ENCODE assay signal across 22 cellular contexts in the genomic region with DNA sequence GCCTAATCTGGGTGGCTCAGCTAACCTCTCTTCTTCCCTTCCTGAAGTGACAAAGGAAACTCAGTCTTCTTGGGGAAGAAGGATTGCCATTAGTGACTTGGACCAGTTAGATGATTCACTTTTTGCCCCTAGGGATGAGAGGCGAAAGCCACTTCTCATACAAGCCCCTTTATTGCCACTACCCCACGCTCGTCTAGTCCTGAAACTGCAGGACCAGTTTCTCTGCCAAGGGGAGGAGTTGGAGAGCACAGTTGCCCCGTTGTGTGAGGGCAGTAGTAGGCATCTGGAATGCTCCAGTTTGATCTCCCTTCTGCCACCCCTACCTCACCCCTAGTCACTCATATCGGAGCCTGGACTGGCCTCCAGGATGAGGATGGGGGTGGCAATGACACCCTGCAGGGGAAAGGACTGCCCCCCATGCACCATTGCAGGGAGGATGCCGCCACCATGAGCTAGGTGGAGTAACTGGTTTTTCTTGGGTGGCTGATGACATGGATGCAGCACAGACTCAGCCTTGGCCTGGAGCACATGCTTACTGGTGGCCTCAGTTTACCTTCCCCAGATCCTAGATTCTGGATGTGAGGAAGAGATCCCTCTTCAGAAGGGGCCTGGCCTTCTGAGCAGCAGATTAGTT. TPM values are rescaled to one million over a fixed set of nuclear protein-coding genes. Genes with fewer than 3 reads are reported as not detected.
DNase-seq lines count a peak whose midpoint lies in the region; ATAC-seq and TF ChIP-seq lines count a peak whose summit lies in the region.
"Had no signal": no experiment of that assay in that cellular context is flagged by ENCODE, and none has a peak within 500 bp of the region (broad histone marks: within the 10 kb centered on the region; RNA-seq: fewer than 3 reads in every experiment).

No MANE protein-coding gene starts in this region.

- peak overlapping the region; percentile 61 for H3K27ac ChIP-seq in caudate nucleus (ENCODE audit: low read depth, low read length)
- peak overlapping the region; percentile 50 for H3K27ac ChIP-seq in neutrophil
- no peak overlapping the region for H3K27ac ChIP-seq in CD4-positive, alpha-beta T cell (ENCODE audit: low read depth, low read length)
- H3K27ac ChIP-seq: adrenal gland, gastrocnemius medialis, uterus, VCaP had no signal

- H3K9me3 Mint-ChIP-seq in activated CD4-positive, alpha-beta T cell treated with anti-CD3 and anti-CD28 coated beads, Interleukin-2, amount 10 ng/mL, durations not matched to agents 7 days and 5 days: no peaks in the 10 kb centered on the region
- H3K9me3 Mint-ChIP-seq in CD4-positive, alpha-beta T cell: no peaks in the 10 kb centered on the region
- H3K9me3 Mint-ChIP-seq: activated T-helper 1 cell treated with anti-CD3 and anti-CD28 coated beads, Interleukin-12 subunit alpha, Interleukin-12 subunit beta, Interleukin-2, Interleukin-4 antibody, amounts not matched to agents 30 ng/mL and 10 ng/mL and 1 ng/mL, durations not matched to agents 14 hours and 24 hours and 36 hours; HFFc6; T-helper 1 cell treated with Interleukin-12 subunit alpha and Interleukin-12 subunit beta and Interleukin-4 antibody, amounts not matched to agents 30 μg/mL and 1 μg/mL, for 36 hours had no signal

- POLR2A ChIA-PET in activated CD4-positive, alpha-beta T cell treated with anti-CD3 and anti-CD28 coated beads, Interleukin-2, amount 10 ng/mL, durations not matched to agents 7 days and 5 days (lab: Charles Lee): no interaction called here
- POLR2A ChIA-PET in CD4-positive, alpha-beta T cell (lab: Charles Lee): no interaction called here

- CTCF ChIA-PET in activated CD4-positive, alpha-beta T cell treated with anti-CD3 and anti-CD28 coated beads, Interleukin-2, amount 10 ng/mL, durations not matched to agents 7 days and 5 days (lab: Charles Lee): interaction anchor here (1.0 to 4.6 kb wide), 6 partner anchors 12 to 78 kb away, joined by 3 to 33 read pairs (median 4); a partner anchor contains a TSS
- CTCF ChIA-PET in CD4-positive, alpha-beta T cell (lab: Charles Lee): interaction anchor here (1.7 kb wide), 1 partner anchor 96 kb away, joined by 3 read pairs; no protein-coding TSS in a partner anchor

- no peaks in the 10 kb centered on the region for H3K4me1 ChIP-seq in neutrophil (ENCODE audit: control insufficient read depth in 1 of 2, insufficient read depth in 1 of 2, low read depth in 1 of 2, low read length in 1 of 2)
- H3K4me1 ChIP-seq: BE2C, gastrocnemius medialis, uterus had no signal

- no peaks in the 10 kb centered on the region for H3K36me3 Mint-ChIP-seq in activated CD4-positive, alpha-beta T cell treated with anti-CD3 and anti-CD28 coated beads, Interleukin-2, amount 10 ng/mL, durations not matched to agents 7 days and 5 days (ENCODE audit: low read depth)
- H3K36me3 Mint-ChIP-seq in CD4-positive, alpha-beta T cell (ENCODE audit: low read depth): no peaks in the 10 kb centered on the region

- no peaks in the 10 kb centered on the region for H3K27me3 Mint-ChIP-seq in activated CD4-positive, alpha-beta T cell treated with anti-CD3 and anti-CD28 coated beads, Interleukin-2, amount 10 ng/mL, durations not matched to agents 7 days and 5 days
- no peaks in the 10 kb centered on the region for H3K27me3 Mint-ChIP-seq in CD4-positive, alpha-beta T cell

- H3K27me3 ChIP-seq in neutrophil: no peaks in the 10 kb centered on the region
- no peaks in the 10 kb centered on the region for H3K27me3 ChIP-seq in CD4-positive, alpha-beta T cell (ENCODE audit: control insufficient read depth, insufficient read depth, low read length)
- H3K27me3 ChIP-seq: adrenal gland, BE2C, gastrocnemius medialis, uterus had no signal

- H3K36me3 ChIP-seq in neutrophil: peaks cover 78% of the 10 kb centered on the region
- H3K36me3 ChIP-seq: adrenal gland, BE2C, gastrocnemius medialis, uterus had no signal

- TF ChIP-seq CTCF in neutrophil (IDR thresholded peaks at IDR 0.05): no peak
- TF ChIP-seq CTCF in CD4-positive, alpha-beta T cell (IDR thresholded peaks at IDR 0.05): no peak

- DNase-seq in activated CD4-positive, alpha-beta T cell treated with anti-CD3 and anti-CD28 coated beads, Interleukin-2, amount 10 ng/mL, durations not matched to agents 7 days and 5 days: no peak
- no peak for DNase-seq in activated CD4-positive, alpha-beta T cell treated with anti-CD3 and anti-CD28 coated beads, Interleukin-2, amount 50 U/mL, for 4 hours
- DNase-seq in caudate nucleus (lab: John Stamatoyannopoulos, UW): peak in 5 of 61 donors; percentile 15 to 51 (median 17)
- DNase-seq in CD4-positive, alpha-beta T cell: no peak
- DNase-seq: 8988T, BE2C, dermis blood vessel endothelial cell, DMS153, HFFc6, Kasumi-1, NCI-H510A treated with DMSO at 0.1 percent for 48 hours, SIG-M5, uterus had no signal

- no peak overlapping the region for H3K4me3 Mint-ChIP-seq in activated CD4-positive, alpha-beta T cell treated with anti-CD3 and anti-CD28 coated beads, Interleukin-2, amount 10 ng/mL, durations not matched to agents 7 days and 5 days
- no peak overlapping the region for H3K4me3 Mint-ChIP-seq in CD4-positive, alpha-beta T cell
- H3K4me3 Mint-ChIP-seq: activated T-helper 1 cell treated with anti-CD3 and anti-CD28 coated beads, Interleukin-12 subunit alpha, Interleukin-12 subunit beta, Interleukin-2, Interleukin-4 antibody, amounts not matched to agents 30 ng/mL and 10 ng/mL and 1 ng/mL, durations not matched to agents 14 hours and 24 hours and 36 hours; HFFc6; T-helper 1 cell treated with Interleukin-12 subunit alpha and Interleukin-12 subunit beta and Interleukin-4 antibody, amounts not matched to agents 30 μg/mL and 1 μg/mL, for 36 hours had no signal

- H3K9me3 ChIP-seq in neutrophil: no peaks in the 10 kb centered on the region
- no peaks in the 10 kb centered on the region for H3K9me3 ChIP-seq in CD4-positive, alpha-beta T cell (ENCODE audit: control insufficient read depth, low read length)
- H3K9me3 ChIP-seq: adrenal gland, BE2C, gastrocnemius medialis, uterus had no signal

- H3K4me1 Mint-ChIP-seq in activated CD4-positive, alpha-beta T cell treated with anti-CD3 and anti-CD28 coated beads, Interleukin-2, amount 10 ng/mL, durations not matched to agents 7 days and 5 days: peaks cover 20% of the 10 kb centered on the region
- H3K4me1 Mint-ChIP-seq in CD4-positive, alpha-beta T cell (ENCODE audit: low read depth): peaks cover 27% of the 10 kb centered on the region

- peak overlapping the region; percentile 71 for H3K27ac Mint-ChIP-seq in activated CD4-positive, alpha-beta T cell treated with anti-CD3 and anti-CD28 coated beads, Interleukin-2, amount 10 ng/mL, durations not matched to agents 7 days and 5 days
- H3K27ac Mint-ChIP-seq in CD4-positive, alpha-beta T cell: no peak overlapping the region
- H3K27ac Mint-ChIP-seq: activated T-helper 1 cell treated with anti-CD3 and anti-CD28 coated beads, Interleukin-12 subunit alpha, Interleukin-12 subunit beta, Interleukin-2, Interleukin-4 antibody, amounts not matched to agents 30 ng/mL and 10 ng/mL and 1 ng/mL, durations not matched to agents 14 hours and 24 hours and 36 hours; HFFc6; T-helper 1 cell treated with Interleukin-12 subunit alpha and Interleukin-12 subunit beta and Interleukin-4 antibody, amounts not matched to agents 30 μg/mL and 1 μg/mL, for 36 hours had no signal

- intact Hi-C loops in CD4-positive, alpha-beta T cell (cut with DNase I, micrococcal nuclease): loop anchor here in 1 of 2 experiments (5.0 kb wide), 1 partner anchor 516 kb away; no protein-coding TSS in a partner anchor

- peak; percentile 16 for ATAC-seq in HG02642 (IDR thresholded peaks at IDR 0.05; ENCODE audit: poor library complexity, unreplicated experiment)
- no peak for ATAC-seq in HG03039 (IDR thresholded peaks at IDR 0.05; ENCODE audit: unreplicated experiment)
- no peak for ATAC-seq in GM19452 (IDR thresholded peaks at IDR 0.05; ENCODE audit: unreplicated experiment)
- no peak for ATAC-seq in CD4-positive, alpha-beta T cell (ENCODE audit: poor library complexity)
- ATAC-seq: gastrocnemius medialis had no signal

- no peak overlapping the region for H3K4me3 ChIP-seq in neutrophil (ENCODE audit: low read depth in 1 of 2, low read length in 1 of 2)
- H3K4me3 ChIP-seq: adrenal gland, gastrocnemius medialis, uterus had no signal

RNA-seq across cellular contexts. Expression of a gene that starts 14.2 kb away (rescaled TPM):
- 10 to 100 TPM; 16.8 to 17.0 TPM for total RNA-seq in activated CD4-positive, alpha-beta T cell treated with anti-CD3 and anti-CD28 coated beads, Interleukin-2, amount 10 ng/mL, durations not matched to agents 7 days and 5 days
- 10 to 100 TPM; 16.5 to 19.5 TPM for total RNA-seq in CD4-positive, alpha-beta T cell

RNA-seq across cellular contexts. Expression of a gene that starts 32.3 kb away (rescaled TPM):
- under 1 TPM; 0.77 to 0.99 TPM for total RNA-seq in activated CD4-positive, alpha-beta T cell treated with anti-CD3 and anti-CD28 coated beads, Interleukin-2, amount 10 ng/mL, durations not matched to agents 7 days and 5 days
- total RNA-seq in CD4-positive, alpha-beta T cell: under 1 TPM; 0.19 to 0.25 TPM
